ENCODE assay signal across 2 cellular contexts in the genomic region with DNA sequence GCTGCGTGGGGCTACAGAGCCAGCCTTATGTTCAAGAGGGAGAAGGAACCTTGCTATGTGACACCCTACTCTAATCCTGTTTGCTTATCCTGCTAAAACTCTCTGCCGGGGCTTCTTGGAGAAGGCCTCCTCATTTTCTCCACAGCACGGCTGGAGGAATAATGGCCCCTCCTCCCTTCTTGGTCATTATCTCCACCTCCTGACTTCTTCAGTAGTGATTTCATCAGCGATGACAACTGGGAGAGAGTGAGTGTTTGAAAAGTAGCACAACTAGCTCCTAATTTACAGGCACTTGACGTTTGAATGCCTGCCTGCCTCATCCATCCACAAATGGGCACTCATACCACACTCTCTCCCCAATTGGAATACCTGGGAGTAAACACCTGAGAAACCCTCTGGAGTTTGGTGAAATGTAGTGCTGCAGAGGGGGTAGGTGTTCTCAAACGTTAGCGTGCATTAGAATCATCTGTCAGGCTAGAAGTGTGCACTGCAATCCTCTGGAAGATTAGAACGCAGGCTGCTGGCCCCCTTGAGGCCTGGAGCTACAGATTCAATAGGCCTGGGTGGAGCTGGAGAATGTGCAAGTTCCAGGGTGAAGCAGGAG.
TF ChIP-seq lines count a peak whose summit lies in the region.

No MANE protein-coding gene starts in this region.

TF ChIP-seq in HEK293, 187 proteins besides CTCF, POLR2A, EP300 and RAD21 (continued from another document and continues in another):
- TF ChIP-seq, protein P1, sequence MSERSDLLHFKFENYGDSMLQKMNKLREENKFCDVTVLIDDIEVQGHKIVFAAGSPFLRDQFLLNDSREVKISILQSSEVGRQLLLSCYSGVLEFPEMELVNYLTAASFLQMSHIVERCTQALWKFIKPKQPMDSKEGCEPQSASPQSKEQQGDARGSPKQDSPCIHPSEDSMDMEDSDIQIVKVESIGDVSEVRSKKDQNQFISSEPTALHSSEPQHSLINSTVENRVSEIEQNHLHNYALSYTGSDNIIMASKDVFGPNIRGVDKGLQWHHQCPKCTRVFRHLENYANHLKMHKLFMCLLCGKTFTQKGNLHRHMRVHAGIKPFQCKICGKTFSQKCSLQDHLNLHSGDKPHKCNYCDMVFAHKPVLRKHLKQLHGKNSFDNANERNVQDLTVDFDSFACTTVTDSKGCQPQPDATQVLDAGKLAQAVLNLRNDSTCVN (tag by site-specific recombination; optimal IDR thresholded peaks at IDR 0.05) = no peak
- TF ChIP-seq FEZF1 (tag by site-specific recombination; IDR thresholded peaks at IDR 0.05) (peak; percentile 21; the same call in 1 of the 2 replicates), ZFHX2 (tag by site-specific recombination; conservative IDR thresholded peaks at IDR 0.05) (no peak), ZBTB8A (tag by site-specific recombination; IDR thresholded peaks at IDR 0.05) (no peak), ZNF530 (tag by site-specific recombination; IDR thresholded peaks at IDR 0.05; ENCODE audit: low read depth) (no peak), IKZF3 (tag by site-specific recombination; IDR thresholded peaks at IDR 0.05) (peak; percentile 60; the same call in 1 of the 2 replicates), KLF8 (tag by site-specific recombination; IDR thresholded peaks at IDR 0.05) (no peak), ZNF701 (tag by site-specific recombination; IDR thresholded peaks at IDR 0.05) (no peak), ZEB2 (tag by site-specific recombination; IDR thresholded peaks at IDR 0.05) (peak; percentile 33; the same call in 1 of the 2 replicates), ZNF184 (tag by site-specific recombination; IDR thresholded peaks at IDR 0.05) (no peak), ZNF596 (tag by site-specific recombination; IDR thresholded peaks at IDR 0.05) (no peak), WT1 (tag by site-specific recombination; IDR thresholded peaks at IDR 0.05) (no peak), ZNF792 (tag by site-specific recombination; IDR thresholded peaks at IDR 0.05) (no peak), GLI2 (tag by site-specific recombination; IDR thresholded peaks at IDR 0.05; ENCODE audit: borderline replicate concordance, low read depth) (no peak), ZNF394 (tag by site-specific recombination; IDR thresholded peaks at IDR 0.05; ENCODE audit: borderline replicate concordance) (no peak), OSR2 (tag by site-specific recombination; IDR thresholded peaks at IDR 0.05) (peak; percentile 97), TRIM28 (IDR thresholded peaks at IDR 0.05; ENCODE audit: borderline replicate concordance, low read length) (peak; percentile 54; the same call in 1 of the 2 replicates), ZNF654 (tag by site-specific recombination; IDR thresholded peaks at IDR 0.05; ENCODE audit: low read depth) (no peak), ZXDB (tag by site-specific recombination; IDR thresholded peaks at IDR 0.05) (no peak), ZNF202 (tag by site-specific recombination; IDR thresholded peaks at IDR 0.05; ENCODE audit: borderline replicate concordance) (no peak), ZNF837 (tag by site-specific recombination; IDR thresholded peaks at IDR 0.05) (no peak), ZFP41 (tag by site-specific recombination; IDR thresholded peaks at IDR 0.05; ENCODE audit: borderline replicate concordance) (no peak), ZNF529 (tag by site-specific recombination; IDR thresholded peaks at IDR 0.05; ENCODE audit: insufficient replicate concordance) (no peak), KLF10 (tag by site-specific recombination; IDR thresholded peaks at IDR 0.05) (no peak), ZNF175 (tag by site-specific recombination; IDR thresholded peaks at IDR 0.05) (no peak)
- TF ChIP-seq, protein P2, sequence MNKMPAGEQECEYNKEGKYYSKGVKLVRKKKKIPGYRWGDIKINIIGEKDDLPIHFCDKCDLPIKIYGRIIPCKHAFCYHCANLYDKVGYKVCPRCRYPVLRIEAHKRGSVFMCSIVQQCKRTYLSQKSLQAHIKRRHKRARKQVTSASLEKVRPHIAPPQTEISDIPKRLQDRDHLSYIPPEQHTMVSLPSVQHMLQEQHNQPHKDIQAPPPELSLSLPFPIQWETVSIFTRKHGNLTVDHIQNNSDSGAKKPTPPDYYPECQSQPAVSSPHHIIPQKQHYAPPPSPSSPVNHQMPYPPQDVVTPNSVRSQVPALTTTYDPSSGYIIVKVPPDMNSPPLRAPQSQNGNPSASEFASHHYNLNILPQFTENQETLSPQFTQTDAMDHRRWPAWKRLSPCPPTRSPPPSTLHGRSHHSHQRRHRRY (tag by site-specific recombination; IDR thresholded peaks at IDR 0.05) = no peak
- TF ChIP-seq, protein P3, sequence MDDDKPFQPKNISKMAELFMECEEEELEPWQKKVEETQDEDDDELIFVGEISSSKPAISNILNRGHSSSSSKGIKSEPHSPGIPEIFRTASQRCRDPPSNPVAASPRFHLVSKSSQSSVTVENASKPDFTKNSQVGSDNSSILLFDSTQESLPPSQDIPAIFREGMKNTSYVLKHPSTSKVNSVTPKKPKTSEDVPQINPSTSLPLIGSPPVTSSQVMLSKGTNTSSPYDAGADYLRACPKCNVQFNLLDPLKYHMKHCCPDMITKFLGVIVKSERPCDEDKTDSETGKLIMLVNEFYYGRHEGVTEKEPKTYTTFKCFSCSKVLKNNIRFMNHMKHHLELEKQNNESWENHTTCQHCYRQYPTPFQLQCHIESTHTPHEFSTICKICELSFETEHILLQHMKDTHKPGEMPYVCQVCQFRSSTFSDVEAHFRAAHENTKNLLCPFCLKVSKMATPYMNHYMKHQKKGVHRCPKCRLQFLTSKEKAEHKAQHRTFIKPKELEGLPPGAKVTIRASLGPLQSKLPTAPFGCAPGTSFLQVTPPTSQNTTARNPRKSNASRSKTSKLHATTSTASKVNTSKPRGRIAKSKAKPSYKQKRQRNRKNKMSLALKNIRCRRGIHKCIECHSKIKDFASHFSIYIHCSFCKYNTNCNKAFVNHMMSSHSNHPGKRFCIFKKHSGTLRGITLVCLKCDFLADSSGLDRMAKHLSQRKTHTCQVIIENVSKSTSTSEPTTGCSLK (tag by site-specific recombination; IDR thresholded peaks at IDR 0.05) = no peak
- TF ChIP-seq, protein P4, sequence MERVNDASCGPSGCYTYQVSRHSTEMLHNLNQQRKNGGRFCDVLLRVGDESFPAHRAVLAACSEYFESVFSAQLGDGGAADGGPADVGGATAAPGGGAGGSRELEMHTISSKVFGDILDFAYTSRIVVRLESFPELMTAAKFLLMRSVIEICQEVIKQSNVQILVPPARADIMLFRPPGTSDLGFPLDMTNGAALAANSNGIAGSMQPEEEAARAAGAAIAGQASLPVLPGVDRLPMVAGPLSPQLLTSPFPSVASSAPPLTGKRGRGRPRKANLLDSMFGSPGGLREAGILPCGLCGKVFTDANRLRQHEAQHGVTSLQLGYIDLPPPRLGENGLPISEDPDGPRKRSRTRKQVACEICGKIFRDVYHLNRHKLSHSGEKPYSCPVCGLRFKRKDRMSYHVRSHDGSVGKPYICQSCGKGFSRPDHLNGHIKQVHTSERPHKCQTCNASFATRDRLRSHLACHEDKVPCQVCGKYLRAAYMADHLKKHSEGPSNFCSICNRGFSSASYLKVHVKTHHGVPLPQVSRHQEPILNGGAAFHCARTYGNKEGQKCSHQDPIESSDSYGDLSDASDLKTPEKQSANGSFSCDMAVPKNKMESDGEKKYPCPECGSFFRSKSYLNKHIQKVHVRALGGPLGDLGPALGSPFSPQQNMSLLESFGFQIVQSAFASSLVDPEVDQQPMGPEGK (tag by site-specific recombination; IDR thresholded peaks at IDR 0.05) = peak; percentile 27; the same call in 1 of the 2 replicates

TF ChIP-seq in K562, 482 proteins besides CTCF, POLR2A, EP300 and RAD21 (continued from another document):
- TF ChIP-seq, protein P5, sequence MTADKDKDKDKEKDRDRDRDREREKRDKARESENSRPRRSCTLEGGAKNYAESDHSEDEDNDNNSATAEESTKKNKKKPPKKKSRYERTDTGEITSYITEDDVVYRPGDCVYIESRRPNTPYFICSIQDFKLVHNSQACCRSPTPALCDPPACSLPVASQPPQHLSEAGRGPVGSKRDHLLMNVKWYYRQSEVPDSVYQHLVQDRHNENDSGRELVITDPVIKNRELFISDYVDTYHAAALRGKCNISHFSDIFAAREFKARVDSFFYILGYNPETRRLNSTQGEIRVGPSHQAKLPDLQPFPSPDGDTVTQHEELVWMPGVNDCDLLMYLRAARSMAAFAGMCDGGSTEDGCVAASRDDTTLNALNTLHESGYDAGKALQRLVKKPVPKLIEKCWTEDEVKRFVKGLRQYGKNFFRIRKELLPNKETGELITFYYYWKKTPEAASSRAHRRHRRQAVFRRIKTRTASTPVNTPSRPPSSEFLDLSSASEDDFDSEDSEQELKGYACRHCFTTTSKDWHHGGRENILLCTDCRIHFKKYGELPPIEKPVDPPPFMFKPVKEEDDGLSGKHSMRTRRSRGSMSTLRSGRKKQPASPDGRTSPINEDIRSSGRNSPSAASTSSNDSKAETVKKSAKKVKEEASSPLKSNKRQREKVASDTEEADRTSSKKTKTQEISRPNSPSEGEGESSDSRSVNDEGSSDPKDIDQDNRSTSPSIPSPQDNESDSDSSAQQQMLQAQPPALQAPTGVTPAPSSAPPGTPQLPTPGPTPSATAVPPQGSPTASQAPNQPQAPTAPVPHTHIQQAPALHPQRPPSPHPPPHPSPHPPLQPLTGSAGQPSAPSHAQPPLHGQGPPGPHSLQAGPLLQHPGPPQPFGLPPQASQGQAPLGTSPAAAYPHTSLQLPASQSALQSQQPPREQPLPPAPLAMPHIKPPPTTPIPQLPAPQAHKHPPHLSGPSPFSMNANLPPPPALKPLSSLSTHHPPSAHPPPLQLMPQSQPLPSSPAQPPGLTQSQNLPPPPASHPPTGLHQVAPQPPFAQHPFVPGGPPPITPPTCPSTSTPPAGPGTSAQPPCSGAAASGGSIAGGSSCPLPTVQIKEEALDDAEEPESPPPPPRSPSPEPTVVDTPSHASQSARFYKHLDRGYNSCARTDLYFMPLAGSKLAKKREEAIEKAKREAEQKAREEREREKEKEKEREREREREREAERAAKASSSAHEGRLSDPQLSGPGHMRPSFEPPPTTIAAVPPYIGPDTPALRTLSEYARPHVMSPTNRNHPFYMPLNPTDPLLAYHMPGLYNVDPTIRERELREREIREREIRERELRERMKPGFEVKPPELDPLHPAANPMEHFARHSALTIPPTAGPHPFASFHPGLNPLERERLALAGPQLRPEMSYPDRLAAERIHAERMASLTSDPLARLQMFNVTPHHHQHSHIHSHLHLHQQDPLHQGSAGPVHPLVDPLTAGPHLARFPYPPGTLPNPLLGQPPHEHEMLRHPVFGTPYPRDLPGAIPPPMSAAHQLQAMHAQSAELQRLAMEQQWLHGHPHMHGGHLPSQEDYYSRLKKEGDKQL (CRISPR knock-in tag; IDR thresholded peaks at IDR 0.05; ENCODE audit: borderline replicate concordance) = 0 out of 2 replicates have a peak, but pooled peaks have one; percentile 40
- TF ChIP-seq MEIS2 (IDR thresholded peaks at IDR 0.05; ENCODE audit: partially characterized antibody) = peak; percentile 70
- TF ChIP-seq, protein P6, sequence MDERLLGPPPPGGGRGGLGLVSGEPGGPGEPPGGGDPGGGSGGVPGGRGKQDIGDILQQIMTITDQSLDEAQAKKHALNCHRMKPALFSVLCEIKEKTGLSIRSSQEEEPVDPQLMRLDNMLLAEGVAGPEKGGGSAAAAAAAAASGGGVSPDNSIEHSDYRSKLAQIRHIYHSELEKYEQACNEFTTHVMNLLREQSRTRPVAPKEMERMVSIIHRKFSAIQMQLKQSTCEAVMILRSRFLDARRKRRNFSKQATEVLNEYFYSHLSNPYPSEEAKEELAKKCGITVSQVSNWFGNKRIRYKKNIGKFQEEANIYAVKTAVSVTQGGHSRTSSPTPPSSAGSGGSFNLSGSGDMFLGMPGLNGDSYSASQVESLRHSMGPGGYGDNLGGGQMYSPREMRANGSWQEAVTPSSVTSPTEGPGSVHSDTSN (CRISPR knock-in tag; IDR thresholded peaks at IDR 0.05; ENCODE audit: low read depth) = no peak
- TF ChIP-seq, protein P6 (tag; conservative IDR thresholded peaks at IDR 0.05; ENCODE audit: low read depth) = peak; percentile 91
- TF ChIP-seq, protein P7, sequence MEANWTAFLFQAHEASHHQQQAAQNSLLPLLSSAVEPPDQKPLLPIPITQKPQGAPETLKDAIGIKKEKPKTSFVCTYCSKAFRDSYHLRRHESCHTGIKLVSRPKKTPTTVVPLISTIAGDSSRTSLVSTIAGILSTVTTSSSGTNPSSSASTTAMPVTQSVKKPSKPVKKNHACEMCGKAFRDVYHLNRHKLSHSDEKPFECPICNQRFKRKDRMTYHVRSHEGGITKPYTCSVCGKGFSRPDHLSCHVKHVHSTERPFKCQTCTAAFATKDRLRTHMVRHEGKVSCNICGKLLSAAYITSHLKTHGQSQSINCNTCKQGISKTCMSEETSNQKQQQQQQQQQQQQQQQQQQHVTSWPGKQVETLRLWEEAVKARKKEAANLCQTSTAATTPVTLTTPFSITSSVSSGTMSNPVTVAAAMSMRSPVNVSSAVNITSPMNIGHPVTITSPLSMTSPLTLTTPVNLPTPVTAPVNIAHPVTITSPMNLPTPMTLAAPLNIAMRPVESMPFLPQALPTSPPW (CRISPR knock-in tag; IDR thresholded peaks at IDR 0.05) = peak; percentile 52; the same call in 1 of the 2 replicates
